ENCODE assay signal across 21 cellular contexts in genomic region chr19:51490676-51491075, GRCh38. TPM values are rescaled to one million over a fixed set of nuclear protein-coding genes. Genes with fewer than 3 reads are reported as not detected.
"Had no signal": no experiment of that assay in that cellular context is flagged by ENCODE, and none has a peak within 500 bp of the region (broad histone marks: within the 10 kb centered on the region; RNA-seq: fewer than 3 reads in every experiment).

No MANE protein-coding gene starts in this region.

- H3K27me3 ChIP-seq: pancreas, right lobe of liver, upper lobe of left lung had no signal

- H3K4me1 ChIP-seq: pancreas, right lobe of liver, upper lobe of left lung had no signal

- DNase-seq: activated CD4-positive, alpha-beta T cell treated with anti-CD3 and anti-CD28 coated beads, Interleukin-2, amount 10 ng/mL, durations not matched to agents 7 days and 5 days; activated CD8-positive, alpha-beta T cell treated with anti-CD3 and anti-CD28 coated beads, Interleukin-2, amount 10 ng/mL, durations not matched to agents 7 days and 5 days; activated naive CD4-positive, alpha-beta T cell treated with anti-CD3 and anti-CD28 coated beads for 36 hours; activated T-cell treated with anti-CD3 and anti-CD28 coated beads, Interleukin-2, amount 50 U/mL, for 24 hours; central memory CD4-positive, alpha-beta T cell; erythroblast; foreskin melanocyte; glutamatergic neuron; hippocampal formation; immature natural killer cell; kidney glomerular epithelial cell; left ventricle myocardium superior; pancreas; right lobe of liver; small intestine; stimulated activated CD4-positive, alpha-beta T cell treated with anti-CD3 and anti-CD28 coated beads, Interleukin-4, amount 100 ng/mL, for 1 hour; upper lobe of left lung had no signal

- H3K36me3 ChIP-seq: pancreas, right lobe of liver, thoracic aorta, upper lobe of left lung had no signal

- H3K9me3 ChIP-seq: pancreas, right lobe of liver, thoracic aorta, upper lobe of left lung had no signal

- ATAC-seq: activated CD4-positive, CD25-positive, alpha-beta regulatory T cell treated with anti-CD3 and anti-CD28 coated beads, Interleukin-2, amount 50 U/mL, for 24 hours; activated CD8-positive, alpha-beta T cell treated with anti-CD3 and anti-CD28 coated beads, Interleukin-2, amount 10 ng/mL, durations not matched to agents 7 days and 5 days; left ventricle myocardium superior; pancreas; right lobe of liver; stimulated activated memory B cell treated with anti-CD40 and anti-IgM and Interleukin-4, amounts not matched to agents 10 μg/mL and 1 μg/mL and 100 μg/mL, for 72 hours had no signal

- H3K27ac ChIP-seq: pancreas, right lobe of liver, thoracic aorta, upper lobe of left lung had no signal

- H3K4me3 ChIP-seq: pancreas, right lobe of liver, thoracic aorta, upper lobe of left lung had no signal

RNA-seq across cellular contexts. Expression of gene SIGLEC12, which starts 10.9 kb away (rescaled TPM):
- total RNA-seq: activated naive CD4-positive, alpha-beta T cell treated with anti-CD3 and anti-CD28 coated beads for 36 hours; left ventricle myocardium superior; mononuclear cell had no signal
- polyA plus RNA-seq: immature natural killer cell, pancreas had no signal

RNA-seq across cellular contexts. Expression of gene CEACAM18, which starts 12.3 kb away (rescaled TPM):
- total RNA-seq: activated CD4-positive, alpha-beta T cell treated with anti-CD3 and anti-CD28 coated beads, Interleukin-2, amount 10 ng/mL, durations not matched to agents 7 days and 5 days; activated CD8-positive, alpha-beta T cell treated with anti-CD3 and anti-CD28 coated beads, Interleukin-2, amount 10 ng/mL, durations not matched to agents 7 days and 5 days; activated naive CD4-positive, alpha-beta T cell treated with anti-CD3 and anti-CD28 coated beads for 36 hours; left ventricle myocardium superior; mononuclear cell; pancreas; right lobe of liver; thoracic aorta; upper lobe of left lung had no signal
- polyA plus RNA-seq: immature natural killer cell, pancreas had no signal

RNA-seq across cellular contexts. Expression of gene SIGLEC8, which starts 32.4 kb away (rescaled TPM):
- total RNA-seq: activated CD4-positive, alpha-beta T cell treated with anti-CD3 and anti-CD28 coated beads, Interleukin-2, amount 10 ng/mL, durations not matched to agents 7 days and 5 days; activated CD8-positive, alpha-beta T cell treated with anti-CD3 and anti-CD28 coated beads, Interleukin-2, amount 10 ng/mL, durations not matched to agents 7 days and 5 days; activated naive CD4-positive, alpha-beta T cell treated with anti-CD3 and anti-CD28 coated beads for 36 hours; mononuclear cell had no signal
- polyA plus RNA-seq: immature natural killer cell had no signal

RNA-seq across cellular contexts. Expression of gene SIGLEC6, which starts 40.8 kb away (rescaled TPM):
- total RNA-seq: activated naive CD4-positive, alpha-beta T cell treated with anti-CD3 and anti-CD28 coated beads for 36 hours; right lobe of liver had no signal
